ENCODE assay signal across 14 cellular contexts in the genomic region with DNA sequence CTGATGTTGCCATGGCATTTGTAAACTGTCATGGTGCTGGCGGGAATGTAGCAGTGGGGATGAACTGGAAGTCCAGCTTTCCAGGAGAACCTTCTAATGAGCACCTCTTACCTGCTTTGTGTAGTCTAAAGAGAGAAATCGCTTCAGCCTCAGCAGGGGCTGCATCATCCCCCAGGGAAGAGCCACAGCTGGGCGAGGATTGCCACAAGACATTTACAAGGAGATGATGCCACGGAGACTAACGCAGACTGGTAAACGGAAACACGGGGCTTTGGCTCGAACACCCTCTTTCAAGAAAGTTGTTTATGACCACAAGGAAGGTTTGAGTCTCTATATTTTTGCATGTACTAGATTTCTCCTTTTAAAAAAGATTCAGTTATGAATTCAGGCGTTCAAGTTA.
DNase-seq lines count a peak whose midpoint lies in the region; ATAC-seq and TF ChIP-seq lines count a peak whose summit lies in the region.
"Had no signal": no experiment of that assay in that cellular context is flagged by ENCODE, and none has a peak within 500 bp of the region (broad histone marks: within the 10 kb centered on the region; RNA-seq: fewer than 3 reads in every experiment).

No MANE protein-coding gene starts in this region.

- H3K4me3 ChIP-seq in left ventricle myocardium inferior (no peak overlapping the region), right lobe of liver (no peak overlapping the region)

- no peaks in the 10 kb centered on the region for H3K4me1 Mint-ChIP-seq in endothelial cell (ENCODE audit: unreplicated experiment)
- no peaks in the 10 kb centered on the region for H3K4me1 Mint-ChIP-seq in stimulated activated naive B cell treated with anti-CD40 and anti-IgM and Interleukin-4, amounts not matched to agents 10 μg/mL and 1 μg/mL and 100 μg/mL, for 72 hours
- H3K4me1 Mint-ChIP-seq: CD4-positive, alpha-beta memory T cell had no signal

- no peaks in the 10 kb centered on the region for H3K36me3 ChIP-seq in left ventricle myocardium inferior
- no peaks in the 10 kb centered on the region for H3K36me3 ChIP-seq in right lobe of liver

- DNase-seq in left ventricle myocardium inferior (no peak), cardiac septum (ENCODE audit: low spot score) (no peak), KBM-7 (peak; percentile 31), iPS-NIHi7 (ENCODE audit: extremely low spot score) (peak; percentile 5), right lobe of liver (no peak), endothelial cell (ENCODE audit: low spot score) (no peak)
- DNase-seq in stimulated activated naive B cell treated with anti-CD40 and anti-IgM and Interleukin-4, amounts not matched to agents 10 μg/mL and 1 μg/mL and 100 μg/mL, for 72 hours: no peak
- DNase-seq: 8988T; CD4-positive, alpha-beta memory T cell; DND-41; GDM1; HCEC 1CT; IMR-90 had no signal

- no peak overlapping the region for H3K4me3 Mint-ChIP-seq in endothelial cell (ENCODE audit: unreplicated experiment)
- H3K4me3 Mint-ChIP-seq in stimulated activated naive B cell treated with anti-CD40 and anti-IgM and Interleukin-4, amounts not matched to agents 10 μg/mL and 1 μg/mL and 100 μg/mL, for 72 hours: no peak overlapping the region
- H3K4me3 Mint-ChIP-seq: CD4-positive, alpha-beta memory T cell had no signal

- intact Hi-C loops in left ventricle myocardium inferior (cut with micrococcal nuclease): no loop called here
- intact Hi-C loops in cardiac septum (cut with DNase I): loop anchor here (5.0 kb wide), 1 partner anchor 89 kb away; the partner anchor contains the start of genes FAM217B and PPP1R3D
- intact Hi-C loops in right lobe of liver (cut with DNase I): no loop called here

- H3K27me3 ChIP-seq in left ventricle myocardium inferior (ENCODE audit: low read depth) (no peaks in the 10 kb centered on the region), right lobe of liver (no peaks in the 10 kb centered on the region)

- H3K9me3 Mint-ChIP-seq in endothelial cell (ENCODE audit: unreplicated experiment): no peaks in the 10 kb centered on the region
- peaks cover 2 to 13% of the 10 kb centered on the region in 2 donors for H3K9me3 Mint-ChIP-seq in stimulated activated naive B cell treated with anti-CD40 and anti-IgM and Interleukin-4, amounts not matched to agents 10 μg/mL and 1 μg/mL and 100 μg/mL, for 72 hours

- peak overlapping the region; percentile 61 for H3K27ac ChIP-seq in left ventricle myocardium inferior (replicated peaks)
- no peak overlapping the region for H3K27ac ChIP-seq in right lobe of liver
- H3K27ac ChIP-seq: C4-2B had no signal

- H3K36me3 Mint-ChIP-seq in endothelial cell (ENCODE audit: low read depth, unreplicated experiment): peaks cover 6% of the 10 kb centered on the region
- peaks cover 2 to 5% of the 10 kb centered on the region in 2 donors for H3K36me3 Mint-ChIP-seq in stimulated activated naive B cell treated with anti-CD40 and anti-IgM and Interleukin-4, amounts not matched to agents 10 μg/mL and 1 μg/mL and 100 μg/mL, for 72 hours

- ATAC-seq in right lobe of liver: no peak
- ATAC-seq in stimulated activated naive B cell treated with anti-CD40 and anti-IgM and Interleukin-4, amounts not matched to agents 10 μg/mL and 1 μg/mL and 100 μg/mL, for 72 hours (replicated peaks): no peak

- H3K9me3 ChIP-seq in left ventricle myocardium inferior (replicated peaks) (peaks cover 7% of the 10 kb centered on the region), right lobe of liver (no peaks in the 10 kb centered on the region)

- H3K27ac Mint-ChIP-seq in endothelial cell (ENCODE audit: unreplicated experiment): no peak overlapping the region
- no peak overlapping the region for H3K27ac Mint-ChIP-seq in stimulated activated naive B cell treated with anti-CD40 and anti-IgM and Interleukin-4, amounts not matched to agents 10 μg/mL and 1 μg/mL and 100 μg/mL, for 72 hours
- H3K27ac Mint-ChIP-seq: CD4-positive, alpha-beta memory T cell had no signal

- H3K4me1 ChIP-seq in left ventricle myocardium inferior (peaks cover 24% of the 10 kb centered on the region), right lobe of liver (peaks cover 0 to 12% (median 3%) of the 10 kb centered on the region in 4 donors)

- no peak for TF ChIP-seq POLR2A in right lobe of liver (IDR thresholded peaks at IDR 0.05)

- H3K27me3 Mint-ChIP-seq in endothelial cell (ENCODE audit: unreplicated experiment): peaks cover 3% of the 10 kb centered on the region
- H3K27me3 Mint-ChIP-seq in stimulated activated naive B cell treated with anti-CD40 and anti-IgM and Interleukin-4, amounts not matched to agents 10 μg/mL and 1 μg/mL and 100 μg/mL, for 72 hours: no peaks in the 10 kb centered on the region

- no peak for TF ChIP-seq CTCF in left ventricle myocardium inferior (IDR thresholded peaks at IDR 0.05; ENCODE audit: borderline replicate concordance)
- TF ChIP-seq CTCF in right lobe of liver (IDR thresholded peaks at IDR 0.05): no peak
- no peak for TF ChIP-seq CTCF in endothelial cell (IDR thresholded peaks at IDR 0.05; ENCODE audit: unreplicated experiment)

- whole genome bisulfite sequencing in right lobe of liver (ENCODE audit: insufficient coverage, low coverage, low lambda C conversion rate, missing lambda C conversion rate): 82% methylated on average over 7 of the region's 9 CpGs

- in situ Hi-C loops in KBM-7 (cut with MboI; ENCODE audit: low pct_unique_long_range_greater_than_20kb, low sequenced_read_pairs): no loop called here

Comparison
In these comparisons a context has a peak if more than half of its experiments do, and no peak if none do; other contexts are left out.
1. DNase-seq: peak in KBM-7 (single experiment) and iPS-NIHi7 (single experiment); none in left ventricle myocardium inferior (single experiment), cardiac septum (single experiment), right lobe of liver (0 of 3), endothelial cell (single experiment) and stimulated activated naive B cell treated with anti-CD40 and anti-IgM and Interleukin-4, amounts not matched to agents 10 μg/mL and 1 μg/mL and 100 μg/mL, for 72 hours (single experiment).